1 cellular context compared by ENCODE assay signal in the genomic region with DNA sequence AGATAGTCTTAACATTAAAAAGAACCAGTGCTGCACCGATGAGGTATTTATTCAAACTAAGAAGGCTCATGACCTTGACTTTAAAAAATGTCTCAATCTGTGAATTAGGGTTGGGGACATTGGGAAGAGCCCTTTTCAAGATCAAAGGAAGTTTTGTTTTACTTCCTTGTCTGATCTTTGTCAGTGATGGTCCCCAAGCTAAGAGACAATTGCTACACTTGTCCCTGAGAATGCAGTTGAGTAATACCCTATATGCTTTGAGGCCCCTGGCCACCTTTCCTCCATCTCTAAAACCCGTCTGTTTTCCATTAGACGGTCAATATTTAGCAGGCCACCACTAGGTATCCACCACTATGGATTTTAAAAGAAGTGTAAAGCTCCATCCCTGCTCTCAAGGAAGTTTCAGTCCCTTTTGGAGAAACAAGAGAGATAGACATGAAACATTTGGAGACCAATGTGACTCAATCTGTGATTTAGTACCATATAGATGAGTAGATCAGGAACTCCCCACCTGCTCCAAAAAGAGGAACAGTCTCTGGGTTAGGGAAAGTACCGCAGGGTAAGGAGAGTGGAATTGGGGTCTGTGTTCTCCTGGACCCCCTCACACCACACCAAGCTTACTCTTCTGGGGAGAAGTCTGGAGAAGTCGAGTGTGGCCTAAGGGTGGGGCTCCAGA.
A peak's percentile ranks its signal among the peaks of the same experiment; 100 is the strongest.
TF ChIP-seq lines count a peak whose summit lies in the region.

No MANE protein-coding gene starts in this region.

TF ChIP-seq in HepG2, 621 proteins besides CTCF, POLR2A, EP300 and RAD21 (continued from another document and continues in another):
- TF ChIP-seq, protein P1, sequence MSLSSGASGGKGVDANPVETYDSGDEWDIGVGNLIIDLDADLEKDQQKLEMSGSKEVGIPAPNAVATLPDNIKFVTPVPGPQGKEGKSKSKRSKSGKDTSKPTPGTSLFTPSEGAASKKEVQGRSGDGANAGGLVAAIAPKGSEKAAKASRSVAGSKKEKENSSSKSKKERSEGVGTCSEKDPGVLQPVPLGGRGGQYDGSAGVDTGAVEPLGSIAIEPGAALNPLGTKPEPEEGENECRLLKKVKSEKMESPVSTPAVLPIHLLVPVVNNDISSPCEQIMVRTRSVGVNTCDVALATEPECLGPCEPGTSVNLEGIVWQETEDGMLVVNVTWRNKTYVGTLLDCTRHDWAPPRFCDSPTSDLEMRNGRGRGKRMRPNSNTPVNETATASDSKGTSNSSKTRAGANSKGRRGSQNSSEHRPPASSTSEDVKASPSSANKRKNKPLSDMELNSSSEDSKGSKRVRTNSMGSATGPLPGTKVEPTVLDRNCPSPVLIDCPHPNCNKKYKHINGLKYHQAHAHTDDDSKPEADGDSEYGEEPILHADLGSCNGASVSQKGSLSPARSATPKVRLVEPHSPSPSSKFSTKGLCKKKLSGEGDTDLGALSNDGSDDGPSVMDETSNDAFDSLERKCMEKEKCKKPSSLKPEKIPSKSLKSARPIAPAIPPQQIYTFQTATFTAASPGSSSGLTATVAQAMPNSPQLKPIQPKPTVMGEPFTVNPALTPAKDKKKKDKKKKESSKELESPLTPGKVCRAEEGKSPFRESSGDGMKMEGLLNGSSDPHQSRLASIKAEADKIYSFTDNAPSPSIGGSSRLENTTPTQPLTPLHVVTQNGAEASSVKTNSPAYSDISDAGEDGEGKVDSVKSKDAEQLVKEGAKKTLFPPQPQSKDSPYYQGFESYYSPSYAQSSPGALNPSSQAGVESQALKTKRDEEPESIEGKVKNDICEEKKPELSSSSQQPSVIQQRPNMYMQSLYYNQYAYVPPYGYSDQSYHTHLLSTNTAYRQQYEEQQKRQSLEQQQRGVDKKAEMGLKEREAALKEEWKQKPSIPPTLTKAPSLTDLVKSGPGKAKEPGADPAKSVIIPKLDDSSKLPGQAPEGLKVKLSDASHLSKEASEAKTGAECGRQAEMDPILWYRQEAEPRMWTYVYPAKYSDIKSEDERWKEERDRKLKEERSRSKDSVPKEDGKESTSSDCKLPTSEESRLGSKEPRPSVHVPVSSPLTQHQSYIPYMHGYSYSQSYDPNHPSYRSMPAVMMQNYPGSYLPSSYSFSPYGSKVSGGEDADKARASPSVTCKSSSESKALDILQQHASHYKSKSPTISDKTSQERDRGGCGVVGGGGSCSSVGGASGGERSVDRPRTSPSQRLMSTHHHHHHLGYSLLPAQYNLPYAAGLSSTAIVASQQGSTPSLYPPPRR (CRISPR knock-in tag; IDR thresholded peaks at IDR 0.05; ENCODE audit: borderline replicate concordance), result peak; percentile 72; the same call in 1 of the 2 replicates
- TF ChIP-seq JUND (CRISPR knock-in tag; IDR thresholded peaks at IDR 0.05), result no peak
- TF ChIP-seq, protein P2, sequence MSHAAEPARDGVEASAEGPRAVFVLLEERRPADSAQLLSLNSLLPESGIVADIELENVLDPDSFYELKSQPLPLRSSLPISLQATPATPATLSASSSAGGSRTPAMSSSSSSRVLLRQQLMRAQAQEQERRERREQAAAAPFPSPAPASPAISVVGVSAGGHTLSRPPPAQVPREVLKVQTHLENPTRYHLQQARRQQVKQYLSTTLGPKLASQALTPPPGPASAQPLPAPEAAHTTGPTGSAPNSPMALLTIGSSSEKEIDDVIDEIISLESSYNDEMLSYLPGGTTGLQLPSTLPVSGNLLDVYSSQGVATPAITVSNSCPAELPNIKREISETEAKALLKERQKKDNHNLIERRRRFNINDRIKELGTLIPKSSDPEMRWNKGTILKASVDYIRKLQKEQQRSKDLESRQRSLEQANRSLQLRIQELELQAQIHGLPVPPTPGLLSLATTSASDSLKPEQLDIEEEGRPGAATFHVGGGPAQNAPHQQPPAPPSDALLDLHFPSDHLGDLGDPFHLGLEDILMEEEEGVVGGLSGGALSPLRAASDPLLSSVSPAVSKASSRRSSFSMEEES (CRISPR knock-in tag; IDR thresholded peaks at IDR 0.05), result no peak
- TF ChIP-seq TARDBP (CRISPR knock-in tag; IDR thresholded peaks at IDR 0.05), result 0 out of 2 replicates have a peak, but pooled peaks have one; percentile 50
- TF ChIP-seq, protein P3, sequence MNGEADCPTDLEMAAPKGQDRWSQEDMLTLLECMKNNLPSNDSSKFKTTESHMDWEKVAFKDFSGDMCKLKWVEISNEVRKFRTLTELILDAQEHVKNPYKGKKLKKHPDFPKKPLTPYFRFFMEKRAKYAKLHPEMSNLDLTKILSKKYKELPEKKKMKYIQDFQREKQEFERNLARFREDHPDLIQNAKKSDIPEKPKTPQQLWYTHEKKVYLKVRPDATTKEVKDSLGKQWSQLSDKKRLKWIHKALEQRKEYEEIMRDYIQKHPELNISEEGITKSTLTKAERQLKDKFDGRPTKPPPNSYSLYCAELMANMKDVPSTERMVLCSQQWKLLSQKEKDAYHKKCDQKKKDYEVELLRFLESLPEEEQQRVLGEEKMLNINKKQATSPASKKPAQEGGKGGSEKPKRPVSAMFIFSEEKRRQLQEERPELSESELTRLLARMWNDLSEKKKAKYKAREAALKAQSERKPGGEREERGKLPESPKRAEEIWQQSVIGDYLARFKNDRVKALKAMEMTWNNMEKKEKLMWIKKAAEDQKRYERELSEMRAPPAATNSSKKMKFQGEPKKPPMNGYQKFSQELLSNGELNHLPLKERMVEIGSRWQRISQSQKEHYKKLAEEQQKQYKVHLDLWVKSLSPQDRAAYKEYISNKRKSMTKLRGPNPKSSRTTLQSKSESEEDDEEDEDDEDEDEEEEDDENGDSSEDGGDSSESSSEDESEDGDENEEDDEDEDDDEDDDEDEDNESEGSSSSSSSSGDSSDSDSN (CRISPR knock-in tag; IDR thresholded peaks at IDR 0.05), result no peak
- TF ChIP-seq, protein P4, sequence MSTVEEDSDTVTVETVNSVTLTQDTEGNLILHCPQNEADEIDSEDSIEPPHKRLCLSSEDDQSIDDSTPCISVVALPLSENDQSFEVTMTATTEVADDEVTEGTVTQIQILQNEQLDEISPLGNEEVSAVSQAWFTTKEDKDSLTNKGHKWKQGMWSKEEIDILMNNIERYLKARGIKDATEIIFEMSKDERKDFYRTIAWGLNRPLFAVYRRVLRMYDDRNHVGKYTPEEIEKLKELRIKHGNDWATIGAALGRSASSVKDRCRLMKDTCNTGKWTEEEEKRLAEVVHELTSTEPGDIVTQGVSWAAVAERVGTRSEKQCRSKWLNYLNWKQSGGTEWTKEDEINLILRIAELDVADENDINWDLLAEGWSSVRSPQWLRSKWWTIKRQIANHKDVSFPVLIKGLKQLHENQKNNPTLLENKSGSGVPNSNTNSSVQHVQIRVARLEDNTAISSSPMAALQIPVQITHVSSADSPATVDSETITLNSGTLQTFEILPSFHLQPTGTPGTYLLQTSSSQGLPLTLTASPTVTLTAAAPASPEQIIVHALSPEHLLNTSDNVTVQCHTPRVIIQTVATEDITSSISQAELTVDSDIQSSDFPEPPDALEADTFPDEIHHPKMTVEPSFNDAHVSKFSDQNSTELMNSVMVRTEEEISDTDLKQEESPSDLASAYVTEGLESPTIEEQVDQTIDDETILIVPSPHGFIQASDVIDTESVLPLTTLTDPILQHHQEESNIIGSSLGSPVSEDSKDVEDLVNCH (CRISPR knock-in tag; IDR thresholded peaks at IDR 0.05), result no peak
- TF ChIP-seq ISL2 (CRISPR knock-in tag; IDR thresholded peaks at IDR 0.05), result peak; percentile 98
- TF ChIP-seq ZNF703 (CRISPR knock-in tag; IDR thresholded peaks at IDR 0.05; ENCODE audit: borderline replicate concordance), result no peak
- no peak for TF ChIP-seq BRD4 (CRISPR knock-in tag; IDR thresholded peaks at IDR 0.05)
- no peak for TF ChIP-seq ZNF672 (CRISPR knock-in tag; IDR thresholded peaks at IDR 0.05)
- TF ChIP-seq, protein P5, sequence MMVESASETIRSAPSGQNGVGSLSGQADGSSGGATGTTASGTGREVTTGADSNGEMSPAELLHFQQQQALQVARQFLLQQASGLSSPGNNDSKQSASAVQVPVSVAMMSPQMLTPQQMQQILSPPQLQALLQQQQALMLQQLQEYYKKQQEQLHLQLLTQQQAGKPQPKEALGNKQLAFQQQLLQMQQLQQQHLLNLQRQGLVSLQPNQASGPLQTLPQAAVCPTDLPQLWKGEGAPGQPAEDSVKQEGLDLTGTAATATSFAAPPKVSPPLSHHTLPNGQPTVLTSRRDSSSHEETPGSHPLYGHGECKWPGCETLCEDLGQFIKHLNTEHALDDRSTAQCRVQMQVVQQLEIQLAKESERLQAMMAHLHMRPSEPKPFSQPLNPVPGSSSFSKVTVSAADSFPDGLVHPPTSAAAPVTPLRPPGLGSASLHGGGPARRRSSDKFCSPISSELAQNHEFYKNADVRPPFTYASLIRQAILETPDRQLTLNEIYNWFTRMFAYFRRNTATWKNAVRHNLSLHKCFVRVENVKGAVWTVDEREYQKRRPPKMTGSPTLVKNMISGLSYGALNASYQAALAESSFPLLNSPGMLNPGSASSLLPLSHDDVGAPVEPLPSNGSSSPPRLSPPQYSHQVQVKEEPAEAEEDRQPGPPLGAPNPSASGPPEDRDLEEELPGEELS (CRISPR knock-in tag; IDR thresholded peaks at IDR 0.05), result peak; percentile 85
- no peak for TF ChIP-seq JUNB (CRISPR knock-in tag; IDR thresholded peaks at IDR 0.05; ENCODE audit: borderline replicate concordance)
- TF ChIP-seq, protein P6, sequence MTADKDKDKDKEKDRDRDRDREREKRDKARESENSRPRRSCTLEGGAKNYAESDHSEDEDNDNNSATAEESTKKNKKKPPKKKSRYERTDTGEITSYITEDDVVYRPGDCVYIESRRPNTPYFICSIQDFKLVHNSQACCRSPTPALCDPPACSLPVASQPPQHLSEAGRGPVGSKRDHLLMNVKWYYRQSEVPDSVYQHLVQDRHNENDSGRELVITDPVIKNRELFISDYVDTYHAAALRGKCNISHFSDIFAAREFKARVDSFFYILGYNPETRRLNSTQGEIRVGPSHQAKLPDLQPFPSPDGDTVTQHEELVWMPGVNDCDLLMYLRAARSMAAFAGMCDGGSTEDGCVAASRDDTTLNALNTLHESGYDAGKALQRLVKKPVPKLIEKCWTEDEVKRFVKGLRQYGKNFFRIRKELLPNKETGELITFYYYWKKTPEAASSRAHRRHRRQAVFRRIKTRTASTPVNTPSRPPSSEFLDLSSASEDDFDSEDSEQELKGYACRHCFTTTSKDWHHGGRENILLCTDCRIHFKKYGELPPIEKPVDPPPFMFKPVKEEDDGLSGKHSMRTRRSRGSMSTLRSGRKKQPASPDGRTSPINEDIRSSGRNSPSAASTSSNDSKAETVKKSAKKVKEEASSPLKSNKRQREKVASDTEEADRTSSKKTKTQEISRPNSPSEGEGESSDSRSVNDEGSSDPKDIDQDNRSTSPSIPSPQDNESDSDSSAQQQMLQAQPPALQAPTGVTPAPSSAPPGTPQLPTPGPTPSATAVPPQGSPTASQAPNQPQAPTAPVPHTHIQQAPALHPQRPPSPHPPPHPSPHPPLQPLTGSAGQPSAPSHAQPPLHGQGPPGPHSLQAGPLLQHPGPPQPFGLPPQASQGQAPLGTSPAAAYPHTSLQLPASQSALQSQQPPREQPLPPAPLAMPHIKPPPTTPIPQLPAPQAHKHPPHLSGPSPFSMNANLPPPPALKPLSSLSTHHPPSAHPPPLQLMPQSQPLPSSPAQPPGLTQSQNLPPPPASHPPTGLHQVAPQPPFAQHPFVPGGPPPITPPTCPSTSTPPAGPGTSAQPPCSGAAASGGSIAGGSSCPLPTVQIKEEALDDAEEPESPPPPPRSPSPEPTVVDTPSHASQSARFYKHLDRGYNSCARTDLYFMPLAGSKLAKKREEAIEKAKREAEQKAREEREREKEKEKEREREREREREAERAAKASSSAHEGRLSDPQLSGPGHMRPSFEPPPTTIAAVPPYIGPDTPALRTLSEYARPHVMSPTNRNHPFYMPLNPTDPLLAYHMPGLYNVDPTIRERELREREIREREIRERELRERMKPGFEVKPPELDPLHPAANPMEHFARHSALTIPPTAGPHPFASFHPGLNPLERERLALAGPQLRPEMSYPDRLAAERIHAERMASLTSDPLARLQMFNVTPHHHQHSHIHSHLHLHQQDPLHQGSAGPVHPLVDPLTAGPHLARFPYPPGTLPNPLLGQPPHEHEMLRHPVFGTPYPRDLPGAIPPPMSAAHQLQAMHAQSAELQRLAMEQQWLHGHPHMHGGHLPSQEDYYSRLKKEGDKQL (CRISPR knock-in tag; IDR thresholded peaks at IDR 0.05; ENCODE audit: low read depth), result peak; percentile 81
- no peak for TF ChIP-seq SRSF1 (optimal IDR thresholded peaks at IDR 0.05; ENCODE audit: low read depth, low read length)
- no peak for TF ChIP-seq ZNF839 (CRISPR knock-in tag; IDR thresholded peaks at IDR 0.05; ENCODE audit: borderline replicate concordance)
- peak; percentile 23; the same call in 1 of the 2 replicates for TF ChIP-seq GATAD1 (CRISPR knock-in tag; IDR thresholded peaks at IDR 0.05)
- no peak for TF ChIP-seq RBAK (CRISPR knock-in tag; IDR thresholded peaks at IDR 0.05)
- TF ChIP-seq TEAD2 (CRISPR knock-in tag; IDR thresholded peaks at IDR 0.05), result no peak
- no peak for TF ChIP-seq NFIB (CRISPR knock-in tag; IDR thresholded peaks at IDR 0.05; ENCODE audit: borderline replicate concordance)
- TF ChIP-seq ZNF232 (CRISPR knock-in tag; IDR thresholded peaks at IDR 0.05; ENCODE audit: borderline replicate concordance), result no peak
- TF ChIP-seq RXRA (CRISPR knock-in tag; IDR thresholded peaks at IDR 0.05), result peak; percentile 61; the same call in 1 of the 2 replicates
- no peak for TF ChIP-seq RFXANK (CRISPR knock-in tag; IDR thresholded peaks at IDR 0.05)
- TF ChIP-seq TOPORS (CRISPR knock-in tag; IDR thresholded peaks at IDR 0.05), result no peak
- TF ChIP-seq MXD4 (CRISPR knock-in tag; IDR thresholded peaks at IDR 0.05), result no peak
- peak; percentile 78 for TF ChIP-seq CCAR2 (optimal IDR thresholded peaks at IDR 0.05; ENCODE audit: low read depth, low read length)
- TF ChIP-seq, protein P7, sequence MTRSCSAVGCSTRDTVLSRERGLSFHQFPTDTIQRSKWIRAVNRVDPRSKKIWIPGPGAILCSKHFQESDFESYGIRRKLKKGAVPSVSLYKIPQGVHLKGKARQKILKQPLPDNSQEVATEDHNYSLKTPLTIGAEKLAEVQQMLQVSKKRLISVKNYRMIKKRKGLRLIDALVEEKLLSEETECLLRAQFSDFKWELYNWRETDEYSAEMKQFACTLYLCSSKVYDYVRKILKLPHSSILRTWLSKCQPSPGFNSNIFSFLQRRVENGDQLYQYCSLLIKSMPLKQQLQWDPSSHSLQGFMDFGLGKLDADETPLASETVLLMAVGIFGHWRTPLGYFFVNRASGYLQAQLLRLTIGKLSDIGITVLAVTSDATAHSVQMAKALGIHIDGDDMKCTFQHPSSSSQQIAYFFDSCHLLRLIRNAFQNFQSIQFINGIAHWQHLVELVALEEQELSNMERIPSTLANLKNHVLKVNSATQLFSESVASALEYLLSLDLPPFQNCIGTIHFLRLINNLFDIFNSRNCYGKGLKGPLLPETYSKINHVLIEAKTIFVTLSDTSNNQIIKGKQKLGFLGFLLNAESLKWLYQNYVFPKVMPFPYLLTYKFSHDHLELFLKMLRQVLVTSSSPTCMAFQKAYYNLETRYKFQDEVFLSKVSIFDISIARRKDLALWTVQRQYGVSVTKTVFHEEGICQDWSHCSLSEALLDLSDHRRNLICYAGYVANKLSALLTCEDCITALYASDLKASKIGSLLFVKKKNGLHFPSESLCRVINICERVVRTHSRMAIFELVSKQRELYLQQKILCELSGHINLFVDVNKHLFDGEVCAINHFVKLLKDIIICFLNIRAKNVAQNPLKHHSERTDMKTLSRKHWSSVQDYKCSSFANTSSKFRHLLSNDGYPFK (CRISPR knock-in tag; IDR thresholded peaks at IDR 0.05; ENCODE audit: borderline replicate concordance), result no peak
- TF ChIP-seq XRCC5 (optimal IDR thresholded peaks at IDR 0.05; ENCODE audit: low read length), result peak; percentile 19
- TF ChIP-seq NR2F6 (IDR thresholded peaks at IDR 0.05), result peak; percentile 82
- peak; percentile 58 for TF ChIP-seq NR2F6 (CRISPR knock-in tag; IDR thresholded peaks at IDR 0.05)
- no peak for TF ChIP-seq ZNF251 (CRISPR knock-in tag; IDR thresholded peaks at IDR 0.05)
- TF ChIP-seq NR3C1 (CRISPR knock-in tag; IDR thresholded peaks at IDR 0.05), result no peak
- TF ChIP-seq SAP130 (CRISPR knock-in tag; IDR thresholded peaks at IDR 0.05; ENCODE audit: low read depth), result 0 out of 2 replicates have a peak, but pooled peaks have one; percentile 17
- 0 out of 2 replicates have a peak, but pooled peaks have one; percentile 45 for TF ChIP-seq THAP11 (CRISPR knock-in tag; IDR thresholded peaks at IDR 0.05)
- peak; percentile 69; the same call in 1 of the 2 replicates for TF ChIP-seq GATA4 (IDR thresholded peaks at IDR 0.05; ENCODE audit: borderline replicate concordance, low read depth)
- TF ChIP-seq HNF4A (CRISPR knock-in tag; IDR thresholded peaks at IDR 0.05), result peak; percentile 69
